ENCODE assay signal across 9 cellular contexts in the genomic region with DNA sequence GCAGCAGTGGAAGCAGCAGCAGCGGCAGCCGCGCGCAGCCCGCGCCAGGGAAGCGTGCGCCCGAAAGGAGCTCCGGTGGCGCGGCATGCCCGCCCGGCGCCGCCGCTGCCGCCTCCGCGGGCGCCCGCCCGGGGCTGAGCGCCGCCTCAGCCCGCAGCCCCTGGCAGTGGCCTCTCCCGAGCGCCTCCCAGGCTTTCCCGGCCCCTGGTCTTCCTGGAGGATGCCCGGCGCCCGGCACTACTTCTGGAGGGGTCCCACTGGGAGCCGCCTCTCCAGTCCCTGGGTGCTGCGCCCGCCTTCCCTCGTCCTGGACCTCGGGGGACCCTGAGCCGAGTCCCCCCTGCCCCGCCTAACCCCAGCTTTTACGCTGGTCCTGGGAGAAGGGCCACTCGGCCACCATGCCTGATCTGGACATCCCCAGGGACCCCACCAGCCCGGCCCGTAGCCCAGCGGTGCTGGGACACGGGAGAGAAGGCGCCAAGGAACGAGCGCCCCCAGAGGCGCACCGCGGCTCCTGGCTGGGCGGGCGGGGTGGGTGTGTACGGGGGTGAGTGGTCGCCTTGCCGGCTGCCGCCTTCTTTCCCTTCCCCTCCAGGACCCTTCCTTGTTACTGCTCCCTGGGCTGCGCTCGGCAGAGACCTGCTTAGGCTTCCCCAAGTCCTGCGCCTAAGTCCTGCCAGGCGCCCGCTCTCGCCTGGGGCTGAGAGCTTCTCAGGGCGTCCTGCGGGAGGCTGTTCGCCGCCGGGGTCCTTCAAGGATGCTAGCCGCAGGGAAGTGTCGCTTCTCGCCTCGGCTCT. TPM values are rescaled to one million over a fixed set of nuclear protein-coding genes. Genes with fewer than 3 reads are reported as not detected.
DNase-seq lines count a peak whose midpoint lies in the region; ATAC-seq and TF ChIP-seq lines count a peak whose summit lies in the region.
"Had no signal": no experiment of that assay in that cellular context is flagged by ENCODE, and none has a peak within 500 bp of the region (broad histone marks: within the 10 kb centered on the region; RNA-seq: fewer than 3 reads in every experiment).

No MANE protein-coding gene starts in this region.

- intact Hi-C loops in Caco-2 (cut with micrococcal nuclease; ENCODE audit: unreplicated experiment), result no loop called here

- CTCF ChIA-PET in Caco-2 (lab: Charles Lee), result interaction anchor here (1.0 to 1.3 kb wide), 3 partner anchors 63 to 276 kb away, joined by 3 to 7 read pairs (median 5); no protein-coding TSS in a partner anchor

- no peak overlapping the region for H3K4me3 ChIP-seq in Caco-2 (ENCODE audit: low read depth, low read length)
- H3K4me3 ChIP-seq in ectodermal cell (ENCODE audit: insufficient read depth, low read depth, low read length), result peak overlapping the region; percentile 50

- POLR2A ChIA-PET in Caco-2 (lab: Charles Lee), result no interaction called here

- H3K27me3 Mint-ChIP-seq in Caco-2 (ENCODE audit: insufficient read depth, unreplicated experiment), result peaks cover 37% of the 10 kb centered on the region
- peaks cover 53% of the 10 kb centered on the region for H3K27me3 Mint-ChIP-seq in nephron progenitor cell (ENCODE audit: low read depth, poor library complexity)

- peaks cover 5% of the 10 kb centered on the region for H3K4me1 Mint-ChIP-seq in Caco-2 (ENCODE audit: low read depth, unreplicated experiment)
- H3K4me1 Mint-ChIP-seq in nephron progenitor cell, result peaks cover 17% of the 10 kb centered on the region

- ATAC-seq in GM18498 (IDR thresholded peaks at IDR 0.05; ENCODE audit: unreplicated experiment), result no peak

- H3K36me3 ChIP-seq in Caco-2 (ENCODE audit: control insufficient read depth, insufficient read depth, low read length), result no peaks in the 10 kb centered on the region
- no peaks in the 10 kb centered on the region for H3K36me3 ChIP-seq in ectodermal cell (ENCODE audit: control insufficient read depth, insufficient read depth, low read length)

- H3K27me3 ChIP-seq in Caco-2 (replicated peaks; ENCODE audit: control insufficient read depth, insufficient read depth, low read length) (peaks cover 10% of the 10 kb centered on the region), ectodermal cell (ENCODE audit: control insufficient read depth, insufficient read depth, low read length, poor library complexity, severe bottlenecking) (peaks cover 72% of the 10 kb centered on the region)

- H3K27ac ChIP-seq in ectodermal cell (ENCODE audit: insufficient read depth, low read depth, low read length, poor library complexity, severe bottlenecking), result no peak overlapping the region

- in situ Hi-C loops in KBM-7 (cut with MboI; ENCODE audit: low pct_unique_long_range_greater_than_20kb, low sequenced_read_pairs), result no loop called here

- TF ChIP-seq CTCF in Caco-2 (IDR thresholded peaks at IDR 0.05; ENCODE audit: insufficient read depth in 1 of 2, low read depth in 1 of 2, low read length in 1 of 2, severe bottlenecking in 1 of 2, unreplicated experiment in 1 of 2) (peak; percentile 27 to 38), nephron progenitor cell (IDR thresholded peaks at IDR 0.05) (peak; percentile 64)

- H3K9me3 Mint-ChIP-seq in Caco-2 (ENCODE audit: unreplicated experiment) (no peaks in the 10 kb centered on the region), nephron progenitor cell (no peaks in the 10 kb centered on the region)
- H3K9me3 Mint-ChIP-seq: dendritic cell treated with granulocyte-macrophage colony-stimulating factor and Interleukin-4, amounts not matched to agents 40 ng/mL and 50 ng/mL, for 4 days had no signal

- 0 to 1% methylated on average over 72 of the region's 72 CpGs for WGBS in ectodermal cell, 2 experiments

- H3K4me1 ChIP-seq in Caco-2, result peaks cover 5% of the 10 kb centered on the region; the same call in 1 of the 2 replicates
- no peaks in the 10 kb centered on the region for H3K4me1 ChIP-seq in ectodermal cell (ENCODE audit: control insufficient read depth, insufficient read depth, low read length)

- BruUV-seq in Caco-2 (replicated peaks; lab: Mats Ljungman, UMichigan), result no TSS peak

- H3K4me3 Mint-ChIP-seq in Caco-2 (ENCODE audit: unreplicated experiment), result peak overlapping the region; percentile 51
- H3K4me3 Mint-ChIP-seq in nephron progenitor cell, result peak overlapping the region; percentile 80

- peak; percentile 25 to 34 for DNase-seq in Caco-2
- peak; percentile 49 for DNase-seq in KBM-7
- DNase-seq in nephron progenitor cell, result peak; percentile 71
- no peak for DNase-seq in middle frontal gyrus (ENCODE audit: extremely low spot score, low spot score)
- no peak for DNase-seq in mesenteric fat pad (ENCODE audit: low spot score)
- DNase-seq in pons (ENCODE audit: low spot score), result no peak

- H3K27ac Mint-ChIP-seq in Caco-2 (ENCODE audit: unreplicated experiment) (no peak overlapping the region), nephron progenitor cell (no peak overlapping the region)
- H3K27ac Mint-ChIP-seq: dendritic cell treated with granulocyte-macrophage colony-stimulating factor and Interleukin-4, amounts not matched to agents 40 ng/mL and 50 ng/mL, for 4 days had no signal

- H3K36me3 Mint-ChIP-seq in Caco-2 (ENCODE audit: insufficient read depth, unreplicated experiment) (no peaks in the 10 kb centered on the region), nephron progenitor cell (ENCODE audit: low read depth) (no peaks in the 10 kb centered on the region)

- H3K9me3 ChIP-seq in Caco-2 (no peaks in the 10 kb centered on the region), ectodermal cell (ENCODE audit: control insufficient read depth, low read length) (no peaks in the 10 kb centered on the region)

RNA-seq across cellular contexts. Expression of a gene that starts 0.7 kb away (rescaled TPM):
- total RNA-seq in Caco-2 (2022), result not detected in 2 replicates
- 0.76 TPM for polyA plus RNA-seq in ectodermal cell (2013, experiment 1 of 4)
- 0.57 TPM for polyA plus RNA-seq in ectodermal cell (2013, experiment 2 of 4)
- polyA plus RNA-seq in ectodermal cell (2013, experiment 3 of 4), result 0.48 TPM
- polyA plus RNA-seq in ectodermal cell (2013, experiment 4 of 4), result 1.5 TPM
- total RNA-seq in mesenteric fat pad, result not detected

Comparison
In these comparisons a context has a peak if more than half of its experiments do, and no peak if none do; other contexts are left out.
1. DNase-seq: peak in Caco-2 (2 of 2), KBM-7 (single experiment) and nephron progenitor cell (single experiment); none in middle frontal gyrus (single experiment), mesenteric fat pad (single experiment) and pons (single experiment).